ENCODE assay signal across 19 cellular contexts in the genomic region with DNA sequence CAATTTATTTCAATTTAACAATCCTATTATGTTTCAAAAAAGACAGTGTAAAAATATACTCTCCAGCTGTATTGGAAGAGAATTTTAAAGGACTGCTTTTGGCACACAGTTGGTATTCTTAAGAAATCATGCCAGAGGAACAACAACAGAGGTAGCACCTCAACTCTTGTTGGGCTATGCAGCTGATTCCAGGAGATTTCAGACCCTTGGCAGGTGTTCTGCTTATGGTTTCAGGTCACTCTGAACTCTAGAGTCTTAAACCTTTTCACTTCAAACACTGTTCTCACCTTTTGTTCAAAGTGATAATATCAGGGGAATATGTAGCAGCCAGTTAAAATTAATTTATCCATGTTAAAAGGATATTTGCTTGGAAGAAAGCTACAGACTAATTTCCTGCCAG.
DNase-seq lines count a peak whose midpoint lies in the region; ATAC-seq and TF ChIP-seq lines count a peak whose summit lies in the region.
"Had no signal": no experiment of that assay in that cellular context is flagged by ENCODE, and none has a peak within 500 bp of the region (broad histone marks: within the 10 kb centered on the region; RNA-seq: fewer than 3 reads in every experiment).

No MANE protein-coding gene starts in this region.

- H3K4me3 Mint-ChIP-seq in activated CD4-positive, alpha-beta T cell treated with anti-CD3 and anti-CD28 coated beads, Interleukin-2, amount 10 ng/mL, durations not matched to agents 24 days and 14 days = no peak overlapping the region
- H3K4me3 Mint-ChIP-seq: CD14-positive monocyte; CD4-positive, alpha-beta T cell; CD8-positive, alpha-beta memory T cell; H9 had no signal

- peaks cover 29% of the 10 kb centered on the region for H3K36me3 Mint-ChIP-seq in activated CD4-positive, alpha-beta T cell treated with anti-CD3 and anti-CD28 coated beads, Interleukin-2, amount 10 ng/mL, durations not matched to agents 24 days and 14 days (ENCODE audit: low read depth)
- H3K36me3 Mint-ChIP-seq: CD14-positive monocyte had no signal

- intact Hi-C loops in activated CD4-positive, alpha-beta T cell treated with anti-CD3 and anti-CD28 coated beads, Interleukin-2, amount 10 ng/mL, durations not matched to agents 24 days and 14 days (cut with micrococcal nuclease) = no loop called here
- intact Hi-C loops in prostate gland (cut with DNase I) = no loop called here

- H3K4me3 ChIP-seq in prostate gland = no peak overlapping the region
- H3K4me3 ChIP-seq: BLaER1 treated with 17β-estradiol and CSF1 and Interleukin-3, amounts not matched to agents 10 nM and 100 nM; GM23248 had no signal

- no peaks in the 10 kb centered on the region for H3K27me3 ChIP-seq in prostate gland (replicated peaks; ENCODE audit: insufficient read depth)
- H3K27me3 ChIP-seq: BE2C; BLaER1 treated with 17β-estradiol and CSF1 and Interleukin-3, amounts not matched to agents 10 nM and 100 nM had no signal

- peak overlapping the region; percentile 2 to 60 for H3K27ac ChIP-seq in prostate gland
- H3K27ac ChIP-seq: 22Rv1; BLaER1 treated with 17β-estradiol and CSF1 and Interleukin-3, amounts not matched to agents 10 nM and 100 nM; GM23248 had no signal

- H3K4me1 Mint-ChIP-seq in activated CD4-positive, alpha-beta T cell treated with anti-CD3 and anti-CD28 coated beads, Interleukin-2, amount 10 ng/mL, durations not matched to agents 24 days and 14 days = no peaks in the 10 kb centered on the region
- H3K4me1 Mint-ChIP-seq: CD8-positive, alpha-beta memory T cell had no signal

- no peaks in the 10 kb centered on the region for H3K9me3 ChIP-seq in prostate gland
- H3K9me3 ChIP-seq: BE2C had no signal

- TF ChIP-seq POLR2A in prostate gland (IDR thresholded peaks at IDR 0.05) = no peak

- no peak for TF ChIP-seq CTCF in prostate gland (IDR thresholded peaks at IDR 0.05)

- H3K9me3 Mint-ChIP-seq in activated CD4-positive, alpha-beta T cell treated with anti-CD3 and anti-CD28 coated beads, Interleukin-2, amount 10 ng/mL, durations not matched to agents 24 days and 14 days = peaks cover 42% of the 10 kb centered on the region

- peak; percentile 27 for DNase-seq in activated CD4-positive, alpha-beta T cell treated with anti-CD3 and anti-CD28 coated beads, Interleukin-2, amount 10 ng/mL, durations not matched to agents 24 days and 14 days
- no peak for DNase-seq in activated CD4-positive, alpha-beta T cell treated with anti-CD3 and anti-CD28 coated beads, Interleukin-2, amount 50 U/mL, for 4 hours
- DNase-seq in islet precursor cell (peak; percentile 4), prostate gland (ENCODE audit: low spot score) (no peak), HuH-7.5 (ENCODE audit: low spot score) (no peak), HuH-7 (ENCODE audit: low spot score) (no peak)
- DNase-seq: ACHN; BE2C; CD4-positive, alpha-beta T cell; CD8-positive, alpha-beta memory T cell; DMS53; DND-41; GM23248; H9 had no signal

- H3K27ac Mint-ChIP-seq in activated CD4-positive, alpha-beta T cell treated with anti-CD3 and anti-CD28 coated beads, Interleukin-2, amount 10 ng/mL, durations not matched to agents 24 days and 14 days = no peak overlapping the region
- H3K27ac Mint-ChIP-seq: CD4-positive, alpha-beta T cell; CD8-positive, alpha-beta memory T cell had no signal

- H3K36me3 ChIP-seq in prostate gland = no peaks in the 10 kb centered on the region
- H3K36me3 ChIP-seq: BE2C had no signal

- no peaks in the 10 kb centered on the region for H3K27me3 Mint-ChIP-seq in activated CD4-positive, alpha-beta T cell treated with anti-CD3 and anti-CD28 coated beads, Interleukin-2, amount 10 ng/mL, durations not matched to agents 24 days and 14 days
- H3K27me3 Mint-ChIP-seq: CD4-positive, alpha-beta T cell had no signal

- H3K4me1 ChIP-seq in prostate gland (replicated peaks) = peaks cover 8% of the 10 kb centered on the region
- H3K4me1 ChIP-seq: BE2C had no signal

- ATAC-seq in HG03095 (IDR thresholded peaks at IDR 0.05; ENCODE audit: unreplicated experiment) = no peak
- ATAC-seq: HCT116 had no signal

Comparison
In these comparisons a context has a peak if more than half of its experiments do, and no peak if none do; other contexts are left out.
1. DNase-seq: peak in activated CD4-positive, alpha-beta T cell treated with anti-CD3 and anti-CD28 coated beads, Interleukin-2, amount 10 ng/mL, durations not matched to agents 24 days and 14 days (single experiment) and islet precursor cell (single experiment); none in activated CD4-positive, alpha-beta T cell treated with anti-CD3 and anti-CD28 coated beads, Interleukin-2, amount 50 U/mL, for 4 hours (0 of 2), prostate gland (single experiment), HuH-7.5 (single experiment) and HuH-7 (single experiment).